Comparison of ENCODE assay signal across 8 cellular contexts in genomic region chr1:204578867-204579664, GRCh38.
A peak's percentile ranks its signal among the peaks of the same experiment; 100 is the strongest.
DNase-seq lines count a peak whose midpoint lies in the region; ATAC-seq and TF ChIP-seq lines count a peak whose summit lies in the region.

No MANE protein-coding gene starts in this region.

- POLR2A ChIA-PET in activated CD8-positive, alpha-beta T cell treated with anti-CD3 and anti-CD28 coated beads for 36 hours (lab: Charles Lee): interaction anchor here (0.5 kb wide), 1 partner anchor 752 kb away, joined by 3 read pairs; no protein-coding TSS in a partner anchor

- H3K4me3 ChIP-seq in GM12864 (ENCODE audit: low read depth, low read length): peak overlapping the region; percentile 45
- no peak overlapping the region for H3K4me3 ChIP-seq in thymus (ENCODE audit: low read length)

- TF ChIP-seq CTCF in GM12864 (IDR thresholded peaks at IDR 0.05; ENCODE audit: low read depth, low read length, missing control alignments): no peak
- no peak for TF ChIP-seq CTCF in activated CD8-positive, alpha-beta T cell treated with anti-CD3 and anti-CD28 coated beads for 36 hours (IDR thresholded peaks at IDR 0.05)

- no peaks in the 10 kb centered on the region for H3K9me3 ChIP-seq in thymus (ENCODE audit: control insufficient read depth)

- H3K4me1 Mint-ChIP-seq in activated CD8-positive, alpha-beta T cell treated with anti-CD3 and anti-CD28 coated beads for 36 hours (ENCODE audit: low read depth): peaks cover 24% of the 10 kb centered on the region

- no peaks in the 10 kb centered on the region for H3K9me3 Mint-ChIP-seq in activated CD8-positive, alpha-beta T cell treated with anti-CD3 and anti-CD28 coated beads for 36 hours

- peaks cover 67% of the 10 kb centered on the region for H3K36me3 ChIP-seq in thymus (ENCODE audit: control insufficient read depth, insufficient read depth)

- H3K4me3 Mint-ChIP-seq in activated CD8-positive, alpha-beta T cell treated with anti-CD3 and anti-CD28 coated beads for 36 hours: peak overlapping the region; percentile 62

- no peaks in the 10 kb centered on the region for H3K27me3 ChIP-seq in thymus (ENCODE audit: control insufficient read depth, insufficient read depth)

- no peaks in the 10 kb centered on the region for H3K27me3 Mint-ChIP-seq in activated CD8-positive, alpha-beta T cell treated with anti-CD3 and anti-CD28 coated beads for 36 hours

- CTCF ChIA-PET in activated CD8-positive, alpha-beta T cell treated with anti-CD3 and anti-CD28 coated beads for 36 hours (lab: Charles Lee): interaction anchor here (0.7 to 4.8 kb wide), 10 partner anchors 8 to 228 kb away, joined by 3 to 26 read pairs (median 5); no protein-coding TSS in a partner anchor

- intact Hi-C loops in activated CD8-positive, alpha-beta T cell treated with anti-CD3 and anti-CD28 coated beads for 36 hours (cut with micrococcal nuclease): no loop called here

- ATAC-seq in GM19467 (IDR thresholded peaks at IDR 0.05; ENCODE audit: unreplicated experiment): peak; percentile 73
- ATAC-seq in HG03521 (IDR thresholded peaks at IDR 0.05; ENCODE audit: unreplicated experiment): peak; percentile 66
- peak; percentile 82 for ATAC-seq in activated CD8-positive, alpha-beta T cell treated with anti-CD3 and anti-CD28 coated beads for 36 hours

- peaks cover 4% of the 10 kb centered on the region for H3K4me1 ChIP-seq in thymus (ENCODE audit: control insufficient read depth, insufficient read depth, low read length)

- H3K27ac ChIP-seq in thymus (ENCODE audit: low read depth): peak overlapping the region; percentile 62

- H3K27ac Mint-ChIP-seq in activated CD8-positive, alpha-beta T cell treated with anti-CD3 and anti-CD28 coated beads for 36 hours: peak overlapping the region; percentile 88

- peaks cover 12% of the 10 kb centered on the region for H3K36me3 Mint-ChIP-seq in activated CD8-positive, alpha-beta T cell treated with anti-CD3 and anti-CD28 coated beads for 36 hours (ENCODE audit: low read depth)

- peak; percentile 45 for DNase-seq in GM12864 (ENCODE audit: low read depth)
- peak; percentile 49 for DNase-seq in activated CD8-positive, alpha-beta T cell treated with anti-CD3 and anti-CD28 coated beads for 36 hours
- DNase-seq in iPS-NIHi11 (ENCODE audit: low spot score): peak; percentile 63
- DNase-seq in NCI-H187 treated with DMSO at 0.1 percent for 48 hours (lab: John Stamatoyannopoulos, UW): no peak
- no peak for DNase-seq in GOT3 (lab: John Stamatoyannopoulos, UW)

- 77% methylated on average over 18 of the region's 18 CpGs for WGBS in thymus

Comparison
In these comparisons a context has a peak if more than half of its experiments do, and no peak if none do; other contexts are left out.
1. DNase-seq: peak in GM12864 (single experiment), activated CD8-positive, alpha-beta T cell treated with anti-CD3 and anti-CD28 coated beads for 36 hours (single experiment) and iPS-NIHi11 (single experiment); none in NCI-H187 treated with DMSO at 0.1 percent for 48 hours (single experiment) and GOT3 (single experiment).
2. Peak in every context shown above with its lines, with median percentiles within 50 percentile points of each other: ATAC-seq.